20 cellular contexts compared by ENCODE assay signal in the genomic region with DNA sequence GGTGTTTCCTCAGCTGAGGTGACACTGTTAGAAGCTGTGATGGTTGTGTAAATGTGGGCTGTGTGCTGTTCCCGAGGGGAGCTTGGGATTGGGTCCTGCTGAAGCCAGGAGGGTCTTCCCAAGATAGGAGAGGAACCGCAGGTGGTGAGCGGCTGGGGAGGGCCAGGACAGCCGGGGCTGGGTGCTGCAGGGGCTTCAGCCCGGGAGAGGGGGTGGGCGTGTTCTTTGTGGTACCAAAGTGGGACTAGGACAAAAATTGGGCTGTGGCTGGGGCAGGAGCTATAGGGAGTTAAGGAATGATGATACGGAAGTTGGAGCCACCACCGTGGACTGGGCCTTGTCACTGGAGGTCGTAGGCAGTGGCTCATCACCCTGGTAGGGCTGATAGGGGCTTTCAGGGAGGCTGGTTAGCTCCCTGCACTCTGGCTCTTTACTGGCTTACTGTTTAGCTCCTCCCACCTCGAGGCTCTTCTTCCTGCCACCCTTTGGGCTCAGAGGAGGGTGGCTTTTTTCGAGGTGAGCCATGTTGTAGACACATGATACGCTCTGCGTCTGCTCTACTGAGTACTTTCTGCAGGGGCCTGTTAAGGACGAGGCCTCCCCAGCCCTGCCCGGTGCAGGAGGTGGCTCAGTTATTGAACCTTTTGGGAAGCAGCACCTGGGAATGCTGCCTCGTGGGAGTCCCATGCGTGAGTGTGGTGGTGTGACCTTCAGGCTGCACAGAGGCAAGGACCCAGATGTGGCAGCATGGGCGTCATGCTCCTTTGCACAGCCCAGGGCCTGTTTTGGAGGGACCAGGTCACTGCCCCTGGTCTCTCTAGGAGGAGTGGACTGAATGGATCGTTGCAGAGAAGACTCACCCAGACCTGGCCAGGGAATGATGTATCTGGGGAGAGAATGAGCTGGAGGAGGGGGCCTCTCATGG. TPM values are rescaled to one million over a fixed set of nuclear protein-coding genes. Genes with fewer than 3 reads are reported as not detected.
DNase-seq lines count a peak whose midpoint lies in the region; ATAC-seq, FAIRE-seq and TF ChIP-seq lines count a peak whose summit lies in the region.
"Had no signal": no experiment of that assay in that cellular context is flagged by ENCODE, and none has a peak within 500 bp of the region (broad histone marks: within the 10 kb centered on the region; RNA-seq: fewer than 3 reads in every experiment).

No MANE protein-coding gene starts in this region.

- H3K23me2 ChIP-seq in H9 (ENCODE audit: insufficient read length, low read depth, low read length, poor library complexity, severe bottlenecking): no peaks in the 10 kb centered on the region

- H4K5ac ChIP-seq in H9 (ENCODE audit: insufficient read length, low read depth, low read length): no peak overlapping the region

- H3K79me1 ChIP-seq in H9 (ENCODE audit: insufficient read depth, low read depth, low read length, poor library complexity, severe bottlenecking): no peaks in the 10 kb centered on the region

- no peak overlapping the region for H2AK5ac ChIP-seq in H9 (ENCODE audit: insufficient read length, low read length)

- no peak overlapping the region for H3T11ph ChIP-seq in H9 (ENCODE audit: low read length)

- H2BK20ac ChIP-seq in H9 (ENCODE audit: low read depth, low read length, poor library complexity, severe bottlenecking): no peak overlapping the region

- H3K4me3 Mint-ChIP-seq in activated T-cell treated with anti-CD3 and anti-CD28 coated beads, Interleukin-2, amount 50 U/mL, for 24 hours: no peak overlapping the region
- H3K4me3 Mint-ChIP-seq in H9 (no peak overlapping the region), astrocyte (ENCODE audit: unreplicated experiment) (no peak overlapping the region)

- no peak overlapping the region for H2BK12ac ChIP-seq in H9 (ENCODE audit: insufficient read length, low read depth, low read length)

- H3K36me3 ChIP-seq in astrocyte (ENCODE audit: insufficient read depth, low read length): peaks cover 75% of the 10 kb centered on the region
- peaks cover 29 to 72% (median 39%) of the 10 kb centered on the region in 4 donors for H3K36me3 ChIP-seq in sigmoid colon
- H3K36me3 ChIP-seq in breast epithelium: peaks cover 3% of the 10 kb centered on the region

- peaks cover 95% of the 10 kb centered on the region for H3K36me3 Mint-ChIP-seq in activated T-cell treated with anti-CD3 and anti-CD28 coated beads, Interleukin-2, amount 50 U/mL, for 24 hours (ENCODE audit: low read depth)
- peaks cover 62 to 86% (median 82%) of the 10 kb centered on the region in 3 experiments for H3K36me3 Mint-ChIP-seq in H9 (ENCODE audit: insufficient read depth in 1 of 3, low read depth in 3 of 3)
- H3K36me3 Mint-ChIP-seq in astrocyte (ENCODE audit: low read depth, unreplicated experiment): peaks cover 39% of the 10 kb centered on the region

- intact Hi-C loops in sigmoid colon (cut with DNase I): no loop called here
- intact Hi-C loops in breast epithelium (cut with DNase I; ENCODE audit: low total_unique reads): no loop called here

- H3K4me2 ChIP-seq in H9 (ENCODE audit: insufficient read depth, insufficient read length, low read length): no peak overlapping the region
- H3K4me2 ChIP-seq in astrocyte (ENCODE audit: low read length): no peak overlapping the region

- no peak overlapping the region for H3K56ac ChIP-seq in H9 (ENCODE audit: insufficient read length, low read depth, low read length)

- H3K4me1 Mint-ChIP-seq in activated T-cell treated with anti-CD3 and anti-CD28 coated beads, Interleukin-2, amount 50 U/mL, for 24 hours (ENCODE audit: low read depth): peaks cover 3% of the 10 kb centered on the region
- H3K4me1 Mint-ChIP-seq in H9: peaks cover 0 to 2% of the 10 kb centered on the region in 2 experiments; a peak in 2 of 4 replicates
- no peaks in the 10 kb centered on the region for H3K4me1 Mint-ChIP-seq in astrocyte (ENCODE audit: low read depth, unreplicated experiment)

- H3K9me3 Mint-ChIP-seq in activated T-cell treated with anti-CD3 and anti-CD28 coated beads, Interleukin-2, amount 50 U/mL, for 24 hours: no peaks in the 10 kb centered on the region
- no peaks in the 10 kb centered on the region for H3K9me3 Mint-ChIP-seq in H9
- no peaks in the 10 kb centered on the region for H3K9me3 Mint-ChIP-seq in astrocyte (ENCODE audit: unreplicated experiment)

- no peak overlapping the region for H3K14ac ChIP-seq in H9 (ENCODE audit: insufficient read depth, low read length)

- no peak for TF ChIP-seq EP300 in sigmoid colon (IDR thresholded peaks at IDR 0.05)

- H3K9ac ChIP-seq in H9 (ENCODE audit: extremely low read depth, insufficient read length, low read length) (no peak overlapping the region), astrocyte (ENCODE audit: low read length) (no peak overlapping the region)
- H3K9ac ChIP-seq: BLaER1 treated with 17β-estradiol and CSF1 and Interleukin-3, amounts not matched to agents 10 nM and 100 nM had no signal

- no CpG with 5 or more reads among the region's 19 CpGs for WGBS in H9 (ENCODE audit: extremely low coverage, insufficient read length, low lambda C conversion rate)
- WGBS in sigmoid colon, 2 donors: 87% methylated on average over 19 of the region's 19 CpGs

- no peaks in the 10 kb centered on the region for H4K20me1 ChIP-seq in H9 (ENCODE audit: control insufficient read depth, insufficient read depth, insufficient read length)
- H4K20me1 ChIP-seq in astrocyte (ENCODE audit: insufficient read depth, low read length): peaks cover 33% of the 10 kb centered on the region

- H3K4me3 ChIP-seq in astrocyte (ENCODE audit: insufficient read depth, low read depth, low read length) (no peak overlapping the region), sigmoid colon (no peak overlapping the region), breast epithelium (no peak overlapping the region)
- H3K4me3 ChIP-seq: BLaER1 treated with 17β-estradiol and CSF1 and Interleukin-3, amounts not matched to agents 10 nM and 100 nM; heart right ventricle; K562; testis had no signal

- H2BK15ac ChIP-seq in H9 (ENCODE audit: low read depth, low read length): no peak overlapping the region

- TF ChIP-seq CTCF in H9 (conservative IDR thresholded peaks at IDR 0.05): no peak
- no peak for TF ChIP-seq CTCF in astrocyte (IDR thresholded peaks at IDR 0.05; ENCODE audit: insufficient read depth, low read depth, low read length)
- TF ChIP-seq CTCF in sigmoid colon (IDR thresholded peaks at IDR 0.05): no peak
- no peak for TF ChIP-seq CTCF in breast epithelium (IDR thresholded peaks at IDR 0.05)

- no peak overlapping the region for H3K18ac ChIP-seq in H9 (ENCODE audit: insufficient read length, low read depth, low read length)

- ATAC-seq in GM18505 (IDR thresholded peaks at IDR 0.05; ENCODE audit: unreplicated experiment): no peak
- ATAC-seq in HG03039 (IDR thresholded peaks at IDR 0.05; ENCODE audit: unreplicated experiment): no peak
- ATAC-seq: K562 had no signal

- no peak for FAIRE-seq in astrocyte (lab: Jason Lieb, UNC)
- FAIRE-seq: colon, K562 had no signal

- peak overlapping the region; percentile 57 for H3K27ac Mint-ChIP-seq in activated T-cell treated with anti-CD3 and anti-CD28 coated beads, Interleukin-2, amount 50 U/mL, for 24 hours
- H3K27ac Mint-ChIP-seq in H9 (peak overlapping the region in 2 of 3 experiments; percentile 11 to 68; a peak in 1 of 7 replicates), astrocyte (ENCODE audit: unreplicated experiment) (peak overlapping the region; percentile 58)

- H3K27me3 Mint-ChIP-seq in activated T-cell treated with anti-CD3 and anti-CD28 coated beads, Interleukin-2, amount 50 U/mL, for 24 hours: no peaks in the 10 kb centered on the region
- no peaks in the 10 kb centered on the region for H3K27me3 Mint-ChIP-seq in H9 (ENCODE audit: low read depth)
- H3K27me3 Mint-ChIP-seq in astrocyte (ENCODE audit: low read depth, unreplicated experiment): no peaks in the 10 kb centered on the region

- H3K9me3 ChIP-seq in H9 (ENCODE audit: control insufficient read depth, low read depth, low read length) (no peaks in the 10 kb centered on the region), astrocyte (ENCODE audit: insufficient read depth, low read depth, low read length) (no peaks in the 10 kb centered on the region), sigmoid colon (no peaks in the 10 kb centered on the region), breast epithelium (no peaks in the 10 kb centered on the region)
- H3K9me3 ChIP-seq: heart right ventricle, testis had no signal

- no peak overlapping the region for H3K23ac ChIP-seq in H9 (ENCODE audit: insufficient read length, low read depth, low read length)

- no peak overlapping the region for H3K4ac ChIP-seq in H9 (ENCODE audit: low read depth, low read length)

- no peak overlapping the region for H2BK120ac ChIP-seq in H9 (ENCODE audit: low read depth, low read length, poor library complexity, severe bottlenecking)

- no peak for TF ChIP-seq POLR2A in sigmoid colon (IDR thresholded peaks at IDR 0.05)
- TF ChIP-seq POLR2A in GM18505 (IDR thresholded peaks at IDR 0.05; ENCODE audit: borderline replicate concordance, extremely low read depth, insufficient read depth, insufficient read length): no peak
- TF ChIP-seq POLR2A in breast epithelium (IDR thresholded peaks at IDR 0.05): no peak

- no peak overlapping the region for H4K8ac ChIP-seq in H9 (replicated peaks; ENCODE audit: insufficient read length, low read depth, low read length)

- H3K27ac ChIP-seq in H9 (ENCODE audit: insufficient read length, low read depth, low read length) (no peak overlapping the region), astrocyte (ENCODE audit: low read depth, low read length) (no peak overlapping the region), sigmoid colon (peak overlapping the region in 2 of 4 donors; percentile 73 to 77), breast epithelium (no peak overlapping the region)
- H3K27ac ChIP-seq: BLaER1 treated with 17β-estradiol and CSF1 and Interleukin-3, amounts not matched to agents 10 nM and 100 nM; brain microvascular endothelial cell; testis had no signal

- no peaks in the 10 kb centered on the region for H3K4me1 ChIP-seq in H9 (ENCODE audit: insufficient read depth, low read length)
- peaks cover 5% of the 10 kb centered on the region for H3K4me1 ChIP-seq in astrocyte (ENCODE audit: insufficient read depth, low read length)
- H3K4me1 ChIP-seq in sigmoid colon: peaks cover 0 to 25% (median 4%) of the 10 kb centered on the region in 4 donors
- H3K4me1 ChIP-seq in breast epithelium: peaks cover 0 to 6% of the 10 kb centered on the region in 2 donors
- H3K4me1 ChIP-seq: testis had no signal

- H2AFZ ChIP-seq in H9 (ENCODE audit: low read length) (no peak overlapping the region), astrocyte (ENCODE audit: low read depth, low read length) (no peak overlapping the region)

- H3K79me2 ChIP-seq in H9 (ENCODE audit: insufficient read depth, low read length) (no peaks in the 10 kb centered on the region), astrocyte (ENCODE audit: insufficient read depth, low read length) (peaks cover 78% of the 10 kb centered on the region)

- H3K27me3 ChIP-seq in H9 (ENCODE audit: insufficient read depth, low read length) (no peaks in the 10 kb centered on the region), astrocyte (ENCODE audit: insufficient read depth, low read length) (no peaks in the 10 kb centered on the region), sigmoid colon (no peaks in the 10 kb centered on the region), breast epithelium (no peaks in the 10 kb centered on the region)
- H3K27me3 ChIP-seq: BLaER1 treated with 17β-estradiol and CSF1 and Interleukin-3, amounts not matched to agents 10 nM and 100 nM; brain microvascular endothelial cell; testis had no signal

- no peak overlapping the region for H4K91ac ChIP-seq in H9 (ENCODE audit: insufficient read length, low read depth, low read length)

- H2BK5ac ChIP-seq in H9 (ENCODE audit: insufficient read length, low read length): no peak overlapping the region

- no peak for DNase-seq in activated T-cell treated with anti-CD3 and anti-CD28 coated beads, Interleukin-2, amount 50 U/mL, for 24 hours
- DNase-seq in activated T-cell treated with anti-CD3 and anti-CD28 coated beads for 4 hours: no peak
- DNase-seq in H9: no peak
- DNase-seq in astrocyte (ENCODE audit: low read depth): no peak
- peak; percentile 53 for DNase-seq in sigmoid colon
- no peak for DNase-seq in breast epithelium (ENCODE audit: low spot score in 2 of 2)
- DNase-seq: activated CD4-positive, CD25-positive, alpha-beta regulatory T cell treated with anti-CD3 and anti-CD28 coated beads, Interleukin-2, amount 50 U/mL, for 72 hours; brain microvascular endothelial cell; heart right ventricle; NCI-H146; NCI-H2171 treated with DMSO at 0.1 percent for 48 hours; NCI-H526 treated with DMSO at 0.1 percent for 48 hours; nucleus accumbens; retina; testis had no signal

RNA-seq across cellular contexts. Expression of gene ASB1, which starts 21.6 kb away (rescaled TPM):
- 46.0 and 49.4 TPM in 2 replicates for total RNA-seq in H9 (2021)
- total RNA-seq in astrocyte: 30.6 and 31.7 TPM in 2 replicates
- total RNA-seq in sigmoid colon: 10 to 100 TPM; 13.6 to 36.0 (median 15.3) TPM
- 10 to 100 TPM in 1 of 3 donors, 1 to 10 TPM in 2; 3.5 to 20.2 (median 6.0) TPM for polyA plus RNA-seq in sigmoid colon
- total RNA-seq in breast epithelium: 10 to 100 TPM; 11.2 to 18.7 (median 18.4) TPM
